In the genomic region with DNA sequence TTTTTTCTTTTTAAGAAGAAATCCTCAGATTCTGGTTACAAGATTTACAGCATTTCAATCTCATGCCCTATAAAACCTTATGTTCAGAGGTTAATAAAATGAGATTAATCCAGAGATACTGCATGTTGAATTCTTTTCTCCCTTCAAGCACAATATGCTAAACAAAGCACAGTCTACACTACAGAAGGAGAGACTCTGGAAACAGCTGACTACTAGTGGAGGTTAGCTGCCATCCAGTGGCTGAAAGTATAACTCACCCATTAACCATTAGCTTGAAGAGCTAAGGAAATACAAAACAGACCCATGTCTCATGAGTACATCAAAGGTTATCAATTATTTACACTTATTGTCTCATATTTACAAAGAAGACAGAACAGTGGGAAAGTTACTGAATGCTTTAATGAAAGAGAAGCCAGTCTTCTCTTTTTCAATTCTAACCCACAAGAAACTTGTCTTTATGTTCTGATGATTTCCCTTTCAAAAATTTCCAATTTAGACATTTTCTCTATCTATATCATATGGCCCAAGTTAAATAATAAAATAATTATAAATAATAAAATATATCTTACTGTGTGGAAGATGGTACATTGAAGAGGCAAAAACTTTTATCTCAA, we compare ENCODE assay signal across 9 cellular contexts. TPM values are rescaled to one million over a fixed set of nuclear protein-coding genes. Genes with fewer than 3 reads are reported as not detected.
DNase-seq lines count a peak whose midpoint lies in the region; ATAC-seq, FAIRE-seq and TF ChIP-seq lines count a peak whose summit lies in the region.
"Had no signal": no experiment of that assay in that cellular context is flagged by ENCODE, and none has a peak within 500 bp of the region (broad histone marks: within the 10 kb centered on the region; RNA-seq: fewer than 3 reads in every experiment).

No MANE protein-coding gene starts in this region.

- H3K79me2 ChIP-seq in Karpas-422 (ENCODE audit: low read length) = no peaks in the 10 kb centered on the region

- peaks cover 6% of the 10 kb centered on the region for H3K27me3 Mint-ChIP-seq in activated CD4-positive, alpha-beta T cell treated with anti-CD3 and anti-CD28 coated beads for 36 hours
- H3K27me3 Mint-ChIP-seq in endothelial cell (ENCODE audit: unreplicated experiment) (no peaks in the 10 kb centered on the region), nephron (ENCODE audit: low read depth) (peaks cover 14% of the 10 kb centered on the region)
- no peaks in the 10 kb centered on the region for H3K27me3 Mint-ChIP-seq in CD4-positive, alpha-beta memory T cell

- peak; percentile 99 for FAIRE-seq in H54 (lab: Jason Lieb, UNC)

- H3K4me2 ChIP-seq in Karpas-422 (ENCODE audit: low read depth, low read length, poor library complexity, severe bottlenecking) = no peak overlapping the region

- no peak for ATAC-seq in activated CD4-positive, alpha-beta T cell treated with anti-CD3 and anti-CD28 coated beads for 36 hours

- no peaks in the 10 kb centered on the region for H4K20me1 ChIP-seq in Karpas-422 (ENCODE audit: insufficient read depth, low read depth, low read length)

- peak; percentile 18 for DNase-seq in activated CD4-positive, alpha-beta T cell treated with anti-CD3 and anti-CD28 coated beads for 36 hours
- no peak for DNase-seq in activated CD4-positive, alpha-beta T cell treated with anti-CD3 and anti-CD28 coated beads for 1 hour
- DNase-seq in H54 (ENCODE audit: insufficient read length, low spot score) = peak; percentile 37
- DNase-seq in Karpas-422 = peak; percentile 72
- DNase-seq in OCI-M1 (lab: John Stamatoyannopoulos, UW) = peak; percentile 67
- DNase-seq in endothelial cell (ENCODE audit: low spot score) = peak; percentile 57
- DNase-seq in CD4-positive, alpha-beta memory T cell = no peak

- H3K9me3 Mint-ChIP-seq in activated CD4-positive, alpha-beta T cell treated with anti-CD3 and anti-CD28 coated beads for 36 hours (ENCODE audit: low read depth) = no peaks in the 10 kb centered on the region
- H3K9me3 Mint-ChIP-seq in endothelial cell (ENCODE audit: unreplicated experiment) (no peaks in the 10 kb centered on the region), nephron (no peaks in the 10 kb centered on the region)
- peaks cover 0 to 4% (median 2%) of the 10 kb centered on the region in 8 donors for H3K9me3 Mint-ChIP-seq in CD4-positive, alpha-beta memory T cell

- no peak for TF ChIP-seq POLR2A in H54 (IDR thresholded peaks at IDR 0.05; ENCODE audit: low read depth, low read length)

- intact Hi-C loops in activated CD4-positive, alpha-beta T cell treated with anti-CD3 and anti-CD28 coated beads for 36 hours (cut with DNase I, micrococcal nuclease) = loop anchor here in 1 of 2 experiments (5.0 kb wide), 1 partner anchor 1665 kb away; no protein-coding TSS in a partner anchor
- intact Hi-C loops in CD4-positive, alpha-beta memory T cell (cut with micrococcal nuclease) = no loop called here

- H3K36me3 ChIP-seq in Karpas-422 (ENCODE audit: insufficient read depth, low read length) = no peaks in the 10 kb centered on the region
- no peaks in the 10 kb centered on the region for H3K36me3 ChIP-seq in CD4-positive, alpha-beta memory T cell (ENCODE audit: insufficient read depth, low read length)

- TF ChIP-seq CTCF in endothelial cell (IDR thresholded peaks at IDR 0.05; ENCODE audit: unreplicated experiment) = peak; percentile 61
- TF ChIP-seq CTCF in nephron (IDR thresholded peaks at IDR 0.05; ENCODE audit: unreplicated experiment in 3 of 3) = peak; percentile 68 to 81 (median 80)

- H3K27me3 ChIP-seq in Karpas-422 (ENCODE audit: low read length) = no peaks in the 10 kb centered on the region
- no peaks in the 10 kb centered on the region for H3K27me3 ChIP-seq in CD4-positive, alpha-beta memory T cell (ENCODE audit: insufficient read depth, low read length)

- H3K4me3 Mint-ChIP-seq in activated CD4-positive, alpha-beta T cell treated with anti-CD3 and anti-CD28 coated beads for 36 hours = no peak overlapping the region
- H3K4me3 Mint-ChIP-seq in endothelial cell (ENCODE audit: unreplicated experiment) (no peak overlapping the region), nephron (no peak overlapping the region)
- no peak overlapping the region for H3K4me3 Mint-ChIP-seq in CD4-positive, alpha-beta memory T cell
- H3K4me3 Mint-ChIP-seq: dendritic cell treated with granulocyte-macrophage colony-stimulating factor and Interleukin-4, amounts not matched to agents 40 ng/mL and 50 ng/mL, for 4 days had no signal

- H2AFZ ChIP-seq in Karpas-422 (ENCODE audit: low read length) = no peak overlapping the region

- H3K9ac ChIP-seq in Karpas-422 (ENCODE audit: low read length) = no peak overlapping the region

- H3K36me3 Mint-ChIP-seq in activated CD4-positive, alpha-beta T cell treated with anti-CD3 and anti-CD28 coated beads for 36 hours (ENCODE audit: low read depth) = no peaks in the 10 kb centered on the region
- peaks cover 5% of the 10 kb centered on the region for H3K36me3 Mint-ChIP-seq in endothelial cell (ENCODE audit: low read depth, unreplicated experiment)
- no peaks in the 10 kb centered on the region for H3K36me3 Mint-ChIP-seq in nephron (ENCODE audit: low read depth)
- H3K36me3 Mint-ChIP-seq in CD4-positive, alpha-beta memory T cell = no peaks in the 10 kb centered on the region

- CTCF ChIA-PET in activated CD4-positive, alpha-beta T cell treated with anti-CD3 and anti-CD28 coated beads for 36 hours (lab: Charles Lee) = interaction anchor here (0.6 to 1.5 kb wide), 3 partner anchors 8 to 33 kb away, joined by 3 read pairs; no protein-coding TSS in a partner anchor
- CTCF ChIA-PET in CD4-positive, alpha-beta memory T cell (lab: Charles Lee; ENCODE audit: partially characterized antibody) = no interaction called here

- POLR2A ChIA-PET in activated CD4-positive, alpha-beta T cell treated with anti-CD3 and anti-CD28 coated beads for 36 hours (lab: Charles Lee) = no interaction called here
- POLR2A ChIA-PET in CD4-positive, alpha-beta memory T cell (lab: Charles Lee; ENCODE audit: partially characterized antibody) = no interaction called here

- H3K9me2 ChIP-seq in Karpas-422 (replicated peaks; ENCODE audit: insufficient read depth, low read length) = no peaks in the 10 kb centered on the region

- H3K4me1 ChIP-seq in Karpas-422 (ENCODE audit: low read length) = no peaks in the 10 kb centered on the region
- H3K4me1 ChIP-seq in CD4-positive, alpha-beta memory T cell (ENCODE audit: insufficient read depth, low read length) = no peaks in the 10 kb centered on the region

- H3K27ac Mint-ChIP-seq in activated CD4-positive, alpha-beta T cell treated with anti-CD3 and anti-CD28 coated beads for 36 hours = no peak overlapping the region
- H3K27ac Mint-ChIP-seq in endothelial cell (ENCODE audit: unreplicated experiment) (no peak overlapping the region), nephron (no peak overlapping the region)
- no peak overlapping the region for H3K27ac Mint-ChIP-seq in CD4-positive, alpha-beta memory T cell
- H3K27ac Mint-ChIP-seq: dendritic cell treated with granulocyte-macrophage colony-stimulating factor and Interleukin-4, amounts not matched to agents 40 ng/mL and 50 ng/mL, for 4 days had no signal

- no peaks in the 10 kb centered on the region for H3K4me1 Mint-ChIP-seq in activated CD4-positive, alpha-beta T cell treated with anti-CD3 and anti-CD28 coated beads for 36 hours
- H3K4me1 Mint-ChIP-seq in endothelial cell (ENCODE audit: unreplicated experiment) (peaks cover 2% of the 10 kb centered on the region), nephron (no peaks in the 10 kb centered on the region)
- H3K4me1 Mint-ChIP-seq in CD4-positive, alpha-beta memory T cell = no peaks in the 10 kb centered on the region

- H3K27ac ChIP-seq in Karpas-422 (ENCODE audit: low read length) = no peak overlapping the region
- no peak overlapping the region for H3K27ac ChIP-seq in CD4-positive, alpha-beta memory T cell (ENCODE audit: low read depth, low read length)

- H3K9me3 ChIP-seq in Karpas-422 (ENCODE audit: low read length) = 0 out of 2 replicates have a peak, but pooled peaks cover 4% of the 10 kb centered on the region
- no peaks in the 10 kb centered on the region for H3K9me3 ChIP-seq in CD4-positive, alpha-beta memory T cell (ENCODE audit: control insufficient read depth in 1 of 2, low read length in 2 of 2)

- no peak overlapping the region for H3K4me3 ChIP-seq in Karpas-422 (ENCODE audit: low read length)
- H3K4me3 ChIP-seq in CD4-positive, alpha-beta memory T cell (ENCODE audit: low read length in 2 of 2) = no peak overlapping the region

RNA-seq across cellular contexts. Expression of a gene that starts 12.7 kb away (rescaled TPM):
- not detected for total RNA-seq in activated CD4-positive, alpha-beta T cell treated with anti-CD3 and anti-CD28 coated beads for 36 hours
- total RNA-seq in Karpas-422 (2014; rRNA removed; shearing (Covaris generic); ENCODE audit: low replicate concordance) = not detected in 2 replicates
- 0.80 TPM for total RNA-seq in endothelial cell (ENCODE audit: unreplicated experiment)
- not detected for total RNA-seq in CD4-positive, alpha-beta memory T cell
- not detected for polyA plus RNA-seq in CD4-positive, alpha-beta memory T cell

Comparison
In these comparisons a context has a peak if more than half of its experiments do, and no peak if none do; other contexts are left out.
1. DNase-seq: peak in activated CD4-positive, alpha-beta T cell treated with anti-CD3 and anti-CD28 coated beads for 36 hours (single experiment), H54 (single experiment), Karpas-422 (single experiment), OCI-M1 (single experiment) and endothelial cell (single experiment); none in activated CD4-positive, alpha-beta T cell treated with anti-CD3 and anti-CD28 coated beads for 1 hour (single experiment) and CD4-positive, alpha-beta memory T cell (0 of 5).